8 cellular contexts compared by ENCODE assay signal in genomic region chr1:1782399-1783221, GRCh38. TPM values are rescaled to one million over a fixed set of nuclear protein-coding genes. Genes with fewer than 3 reads are reported as not detected.
DNase-seq lines count a peak whose midpoint lies in the region; ATAC-seq, FAIRE-seq and TF ChIP-seq lines count a peak whose summit lies in the region.

No MANE protein-coding gene starts in this region.

- peak overlapping the region; percentile 14 for H2AFZ ChIP-seq in hepatocyte

- H3K4me1 ChIP-seq in adipocyte (ENCODE audit: control insufficient read depth, insufficient read depth, low read length) (peaks cover 46% of the 10 kb centered on the region), hepatocyte (ENCODE audit: insufficient read depth) (peaks cover 45% of the 10 kb centered on the region)

- DNase-seq in GM18507 (ENCODE audit: extremely low spot score, insufficient read length, low read depth) (no peak), NCI-H510A treated with DMSO at 0.1 percent for 48 hours (lab: John Stamatoyannopoulos, UW) (peak; percentile 98), adipocyte (ENCODE audit: low read depth) (peak; percentile 77), hepatocyte (ENCODE audit: low spot score) (peak; percentile 81), skeletal muscle cell (ENCODE audit: low read depth) (no peak), GM20000 (ENCODE audit: low spot score) (no peak)

- H3K9me2 ChIP-seq in hepatocyte (replicated peaks; ENCODE audit: insufficient read depth): no peaks in the 10 kb centered on the region

- H3K36me3 ChIP-seq in adipocyte (ENCODE audit: control insufficient read depth, insufficient read depth, low read length, severe bottlenecking): peaks cover 30% of the 10 kb centered on the region
- H3K36me3 ChIP-seq in hepatocyte (replicated peaks; ENCODE audit: insufficient read depth, low read depth): no peaks in the 10 kb centered on the region

- peak; percentile 59 for FAIRE-seq in GM18507 (lab: Jason Lieb, UNC)

- peak overlapping the region; percentile 64 for H3K9ac ChIP-seq in adipocyte (ENCODE audit: low read length)

- 23% methylated on average over 36 of the region's 36 CpGs for WGBS in hepatocyte (ENCODE audit: low lambda C conversion rate, missing lambda C conversion rate)

- H4K20me1 ChIP-seq in hepatocyte (ENCODE audit: insufficient read depth, poor library complexity, severe bottlenecking): no peaks in the 10 kb centered on the region

- H3K27ac ChIP-seq in hepatocyte: peak overlapping the region; percentile 96

- H3K27me3 ChIP-seq in adipocyte (replicated peaks; ENCODE audit: control insufficient read depth, insufficient read depth, low read length): no peaks in the 10 kb centered on the region
- H3K27me3 ChIP-seq in hepatocyte: no peaks in the 10 kb centered on the region

- H3K79me2 ChIP-seq in hepatocyte: peaks cover 7% of the 10 kb centered on the region

- H3K9me3 ChIP-seq in adipocyte (ENCODE audit: control insufficient read depth, low read length): no peaks in the 10 kb centered on the region
- H3K9me3 ChIP-seq in hepatocyte (ENCODE audit: low read depth): no peaks in the 10 kb centered on the region

- H3K4me2 ChIP-seq in hepatocyte: peak overlapping the region; percentile 94

- no peak for TF ChIP-seq CTCF in hepatocyte (IDR thresholded peaks at IDR 0.05; ENCODE audit: poor library complexity)
- TF ChIP-seq CTCF in GM20000 (IDR thresholded peaks at IDR 0.05; ENCODE audit: extremely low read depth, missing control alignments): no peak

- ATAC-seq in HG03139 (IDR thresholded peaks at IDR 0.05; ENCODE audit: unreplicated experiment): no peak
- ATAC-seq in HG02840 (IDR thresholded peaks at IDR 0.05; ENCODE audit: low FRiP score, unreplicated experiment): no peak

- H3K4me3 ChIP-seq in adipocyte (ENCODE audit: low read length) (peak overlapping the region; percentile 50), hepatocyte (peak overlapping the region; percentile 11), skeletal muscle cell (ENCODE audit: low read depth, low read length) (peak overlapping the region; percentile 22)

RNA-seq across cellular contexts. Expression of gene NADK, which starts 4.3 kb away (rescaled TPM):
- 46.9 and 67.5 TPM in 2 replicates for total RNA-seq in hepatocyte
- polyA plus RNA-seq in hepatocyte: 57.3 and 68.2 TPM in 2 replicates

RNA-seq across cellular contexts. Expression of gene CDK11A, which starts 58.5 kb away (rescaled TPM):
- total RNA-seq in hepatocyte: 9.2 and 19.5 TPM in 2 replicates
- 30.9 and 41.6 TPM in 2 replicates for polyA plus RNA-seq in hepatocyte

Comparison
In these comparisons a context has a peak if more than half of its experiments do, and no peak if none do; other contexts are left out.
1. DNase-seq: peak in NCI-H510A treated with DMSO at 0.1 percent for 48 hours (single experiment), adipocyte (single experiment) and hepatocyte (single experiment); none in GM18507 (single experiment), skeletal muscle cell (single experiment) and GM20000 (single experiment).
2. Peak in every context shown above with its lines, with median percentiles within 50 percentile points of each other: H3K4me3 ChIP-seq.